In genomic region chr11:64507832-64508375, GRCh38 we compare ENCODE assay signal across 1 cellular context.
A peak's percentile ranks its signal among the peaks of the same experiment; 100 is the strongest.
TF ChIP-seq lines count a peak whose summit lies in the region.

No MANE protein-coding gene starts in this region.

TF ChIP-seq in K562, 482 proteins besides CTCF, POLR2A, EP300 and RAD21:
- TF ChIP-seq TCF3 (CRISPR knock-in tag; IDR thresholded peaks at IDR 0.05), result peak; percentile 58
- TF ChIP-seq SAP30 (IDR thresholded peaks at IDR 0.05; ENCODE audit: borderline replicate concordance, insufficient read depth, low read depth, low read length, poor library complexity, severe bottlenecking), result no peak
- TF ChIP-seq ZNF449 (CRISPR knock-in tag; IDR thresholded peaks at IDR 0.05), result no peak
- no peak for TF ChIP-seq RREB1 (CRISPR knock-in tag; IDR thresholded peaks at IDR 0.05)
- no peak for TF ChIP-seq CLOCK (CRISPR knock-in tag; IDR thresholded peaks at IDR 0.05; ENCODE audit: borderline replicate concordance)
- no peak for TF ChIP-seq RB1 (IDR thresholded peaks at IDR 0.05; ENCODE audit: low read depth)
- 0 out of 2 replicates have a peak, but pooled peaks have one; percentile 28 for TF ChIP-seq ARID1B (IDR thresholded peaks at IDR 0.05)
- no peak for TF ChIP-seq PRDM10 (IDR thresholded peaks at IDR 0.05; ENCODE audit: partially characterized antibody)
- 0 out of 2 replicates have a peak, but pooled peaks have one; percentile 16 for TF ChIP-seq L3MBTL2 (IDR thresholded peaks at IDR 0.05)
- TF ChIP-seq ARID4B (CRISPR knock-in tag; IDR thresholded peaks at IDR 0.05), result 0 out of 2 replicates have a peak, but pooled peaks have one; percentile 35
- no peak for TF ChIP-seq FOXP4 (CRISPR knock-in tag; IDR thresholded peaks at IDR 0.05; ENCODE audit: borderline replicate concordance)
